Comparison of ENCODE assay signal across 35 cellular contexts in genomic region chr6:168628732-168629245, GRCh38.
"Had no signal": no experiment of that assay in that cellular context is flagged by ENCODE, and none has a peak within 500 bp of the region (broad histone marks: within the 10 kb centered on the region; RNA-seq: fewer than 3 reads in every experiment).

No MANE protein-coding gene starts in this region.

- H3K4me1 Mint-ChIP-seq: activated CD4-positive, alpha-beta T cell treated with anti-CD3 and anti-CD28 coated beads for 36 hours; activated naive CD4-positive, alpha-beta T cell treated with anti-CD3 and anti-CD28 coated beads, Interleukin-2, amount 10 ng/mL, durations not matched to agents 7 days and 5 days; activated naive CD8-positive, alpha-beta T cell treated with anti-CD3 and anti-CD28 coated beads, Interleukin-2, amount 50 U/mL, for 24 hours had no signal

- H3K4me3 ChIP-seq: MG63, Peyer's patch, SJSA1 had no signal

- H3K9ac ChIP-seq: SK-N-SH had no signal

- H3K36me3 Mint-ChIP-seq: activated CD4-positive, alpha-beta memory T cell treated with anti-CD3 and anti-CD28 coated beads for 36 hours; activated naive CD4-positive, alpha-beta T cell treated with anti-CD3 and anti-CD28 coated beads, Interleukin-2, amount 10 ng/mL, durations not matched to agents 7 days and 5 days; activated naive CD8-positive, alpha-beta T cell; brain had no signal

- FAIRE-seq: TTC549 had no signal

- H3K4me3 Mint-ChIP-seq: activated CD4-positive, alpha-beta memory T cell treated with anti-CD3 and anti-CD28 coated beads for 36 hours; activated CD4-positive, alpha-beta T cell treated with anti-CD3 and anti-CD28 coated beads for 36 hours; activated naive CD4-positive, alpha-beta T cell treated with anti-CD3 and anti-CD28 coated beads, Interleukin-2, amount 10 ng/mL, durations not matched to agents 7 days and 5 days; activated naive CD8-positive, alpha-beta T cell; activated naive CD8-positive, alpha-beta T cell treated with anti-CD3 and anti-CD28 coated beads, Interleukin-2, amount 50 U/mL, for 24 hours; activated T-cell treated with anti-CD3 and anti-CD28 coated beads, Interleukin-2, amount 50 U/mL, for 4 hours; activated T-helper 1 cell treated with anti-CD3 and anti-CD28 coated beads, Interleukin-12 subunit alpha, Interleukin-12 subunit beta, Interleukin-2, Interleukin-4 antibody, amounts not matched to agents 30 ng/mL and 10 ng/mL and 1 ng/mL, durations not matched to agents 14 hours and 24 hours and 36 hours; brain; T-helper 1 cell treated with Interleukin-12 subunit alpha and Interleukin-12 subunit beta and Interleukin-4 antibody, amounts not matched to agents 30 μg/mL and 1 μg/mL, for 36 hours; T-helper 2 cell treated with Interferon-gamma antibody and Interleukin-4, amounts not matched to agents 5 μg/mL and 100 μg/mL, for 36 hours; WTC11 had no signal

- H3K36me3 ChIP-seq: MG63, Peyer's patch, SJSA1 had no signal

- H3K9me3 ChIP-seq: MG63, Peyer's patch, SK-N-SH had no signal

- H3K9me3 Mint-ChIP-seq: activated naive CD8-positive, alpha-beta T cell treated with anti-CD3 and anti-CD28 coated beads, Interleukin-2, amount 50 U/mL, for 24 hours; activated T-cell treated with anti-CD3 and anti-CD28 coated beads, Interleukin-2, amount 50 U/mL, for 4 hours had no signal

- H3K27me3 Mint-ChIP-seq: activated naive CD4-positive, alpha-beta T cell treated with anti-CD3 and anti-CD28 coated beads, Interleukin-2, amount 10 ng/mL, durations not matched to agents 7 days and 5 days; activated naive CD8-positive, alpha-beta T cell; brain had no signal

- H3K4me1 ChIP-seq: Peyer's patch, SJSA1 had no signal

- H3K27ac Mint-ChIP-seq: activated CD4-positive, alpha-beta memory T cell treated with anti-CD3 and anti-CD28 coated beads for 36 hours; activated CD4-positive, alpha-beta T cell treated with anti-CD3 and anti-CD28 coated beads for 36 hours; activated naive CD4-positive, alpha-beta T cell treated with anti-CD3 and anti-CD28 coated beads, Interleukin-2, amount 10 ng/mL, durations not matched to agents 7 days and 5 days; activated naive CD8-positive, alpha-beta T cell; activated naive CD8-positive, alpha-beta T cell treated with anti-CD3 and anti-CD28 coated beads, Interleukin-2, amount 50 U/mL, for 24 hours; activated T-helper 1 cell treated with anti-CD3 and anti-CD28 coated beads, Interleukin-12 subunit alpha, Interleukin-12 subunit beta, Interleukin-2, Interleukin-4 antibody, amounts not matched to agents 30 ng/mL and 10 ng/mL and 1 ng/mL, durations not matched to agents 14 hours and 24 hours and 36 hours; T-helper 1 cell treated with Interleukin-12 subunit alpha and Interleukin-12 subunit beta and Interleukin-4 antibody, amounts not matched to agents 30 μg/mL and 1 μg/mL, for 36 hours; T-helper 2 cell treated with Interferon-gamma antibody and Interleukin-4, amounts not matched to agents 5 μg/mL and 100 μg/mL, for 36 hours; WTC11 had no signal

- H3K4me2 ChIP-seq: SK-N-SH had no signal

- H3K27me3 ChIP-seq: MG63, Peyer's patch, SJSA1 had no signal

- DNase-seq: activated CD4-positive, alpha-beta memory T cell treated with anti-CD3 and anti-CD28 coated beads for 36 hours; activated CD4-positive, alpha-beta T cell treated with anti-CD3 and anti-CD28 coated beads for 36 hours; activated CD4-positive, alpha-beta T cell treated with anti-CD3 and anti-CD28 coated beads, Interleukin-2, amount 50 U/mL, for 1 hour; activated CD8-positive, alpha-beta memory T cell treated with anti-CD3 and anti-CD28 coated beads, Interleukin-2, amount 50 U/mL, for 4 hours; activated gamma-delta T cell treated with Interleukin-2 at 50 U/mL for 16 hours; activated naive CD4-positive, alpha-beta T cell treated with anti-CD3 and anti-CD28 coated beads, Interleukin-2, amount 10 ng/mL, durations not matched to agents 7 days and 5 days; activated naive CD8-positive, alpha-beta T cell treated with anti-CD3 and anti-CD28 coated beads, Interleukin-2, amount 50 U/mL, for 24 hours; activated T-cell treated with anti-CD3 and anti-CD28 coated beads for 4 hours; activated T-cell treated with anti-CD3 and anti-CD28 coated beads, Interleukin-2, amount 50 U/mL, for 4 hours; anterior cingulate cortex; Kasumi-1; KG1; MG63; NCI-H1092; NCI-H1436 treated with DMSO at 0.1 percent for 48 hours; NCI-H1694 treated with DMSO at 0.1 percent for 48 hours; NCI-H2029; NCI-H510A; NCI-H526; NCI-H748 treated with DMSO at 0.1 percent for 48 hours; NK-92 treated with Interleukin-12 subunit alpha and Interleukin-12 subunit beta, amount 100 ng/mL, for 24 hours; PC-3; Peyer's patch; RPMI8226; SHP77 treated with DMSO at 0.1 percent for 48 hours; SK-N-SH had no signal

- H3K27ac ChIP-seq: Peyer's patch, SJSA1 had no signal

- ATAC-seq: activated CD4-positive, alpha-beta T cell treated with anti-CD3 and anti-CD28 coated beads for 36 hours; activated CD4-positive, CD25-positive, alpha-beta regulatory T cell treated with anti-CD3 and anti-CD28 coated beads, Interleukin-2, amount 50 U/mL, for 24 hours; activated naive CD8-positive, alpha-beta T cell treated with anti-CD3 and anti-CD28 coated beads, Interleukin-2, amount 50 U/mL, for 24 hours; activated T-cell treated with anti-CD3 and anti-CD28 coated beads, Interleukin-2, amount 50 U/mL, for 4 hours; PC-3; WTC11 had no signal
